Comparison of ENCODE assay signal across 19 cellular contexts in genomic region chr3:80767599-80767998, GRCh38.
DNase-seq lines count a peak whose midpoint lies in the region; ATAC-seq, FAIRE-seq and TF ChIP-seq lines count a peak whose summit lies in the region.
"Had no signal": no experiment of that assay in that cellular context is flagged by ENCODE, and none has a peak within 500 bp of the region (broad histone marks: within the 10 kb centered on the region; RNA-seq: fewer than 3 reads in every experiment).

No MANE protein-coding gene starts in this region.

- no peak for DNase-seq in HepG2 (ENCODE audit: low spot score)
- DNase-seq in right lobe of liver: no peak
- DNase-seq in PC-9: no peak
- DNase-seq in endothelial cell of umbilical vein (ENCODE audit: low read depth, low spot score): peak; percentile 58
- no peak for DNase-seq in activated gamma-delta T cell (lab: John Stamatoyannopoulos, UW)
- no peak for DNase-seq in mucosa of descending colon
- no peak for DNase-seq in medulla oblongata (ENCODE audit: extremely low spot score)
- DNase-seq: activated naive CD8-positive, alpha-beta T cell treated with anti-CD3 and anti-CD28 coated beads, Interleukin-2, amount 10 ng/mL, durations not matched to agents 7 days and 5 days; body of pancreas; EL; NCI-H1436 treated with DMSO at 0.1 percent for 48 hours; NCI-H345; ovary; SHP77 treated with DMSO at 0.1 percent for 48 hours; stimulated activated CD4-positive, alpha-beta T cell treated with anti-CD3 and anti-CD28 coated beads, Interleukin-2, amount 100 ng/mL, for 48 hours; stomach had no signal

- no peaks in the 10 kb centered on the region for H3K9me1 ChIP-seq in endothelial cell of umbilical vein (replicated peaks; ENCODE audit: control insufficient read depth, extremely low read depth, insufficient read depth, low read length)

- H3K9ac ChIP-seq in HepG2 (ENCODE audit: insufficient read depth, low read depth, low read length) (no peak overlapping the region), endothelial cell of umbilical vein (replicated peaks; ENCODE audit: extremely low read depth, insufficient read depth, low read length) (no peak overlapping the region)

- H4K20me1 ChIP-seq in HepG2 (ENCODE audit: insufficient read depth, low read length): no peaks in the 10 kb centered on the region
- H4K20me1 ChIP-seq in PC-9 (ENCODE audit: insufficient read depth): no peaks in the 10 kb centered on the region
- H4K20me1 ChIP-seq in endothelial cell of umbilical vein (replicated peaks; ENCODE audit: control insufficient read depth, extremely low read depth, insufficient read depth, low read length): no peaks in the 10 kb centered on the region

- H3K9me2 ChIP-seq in PC-9 (ENCODE audit: insufficient read depth): no peaks in the 10 kb centered on the region

- FAIRE-seq in HepG2 (lab: Jason Lieb, UNC) (no peak), endothelial cell of umbilical vein (lab: Jason Lieb, UNC) (no peak)

- H3K27ac ChIP-seq in HepG2 (ENCODE audit: extremely low read length, insufficient read depth, low read length) (no peak overlapping the region), right lobe of liver (no peak overlapping the region), PC-9 (no peak overlapping the region), endothelial cell of umbilical vein (ENCODE audit: insufficient read depth, low read depth, low read length) (no peak overlapping the region)
- H3K27ac ChIP-seq: body of pancreas, coronary artery, ovary, stomach had no signal

- H2AFZ ChIP-seq in HepG2 (ENCODE audit: low read length) (no peak overlapping the region), PC-9 (peak overlapping the region; percentile 51; the same call in 1 of the 2 replicates), endothelial cell of umbilical vein (ENCODE audit: low read depth, low read length) (peak overlapping the region; percentile 74)

- no peaks in the 10 kb centered on the region for H3K36me3 ChIP-seq in HepG2 (replicated peaks in 1 of 2; ENCODE audit: control insufficient read depth in 1 of 2, insufficient read depth in 2 of 2, low read length in 2 of 2)
- H3K36me3 ChIP-seq in right lobe of liver: no peaks in the 10 kb centered on the region
- no peaks in the 10 kb centered on the region for H3K36me3 ChIP-seq in PC-9 (ENCODE audit: low read depth)
- H3K36me3 ChIP-seq in endothelial cell of umbilical vein (ENCODE audit: control insufficient read depth in 2 of 2, extremely low read depth in 1 of 2, insufficient read depth in 2 of 2, low read length in 2 of 2): no peaks in the 10 kb centered on the region
- no peaks in the 10 kb centered on the region for H3K36me3 ChIP-seq in mucosa of descending colon (ENCODE audit: low read depth)
- H3K36me3 ChIP-seq: HAP-1, ovary, stomach had no signal

- 10% methylated on average over 4 of the region's 4 CpGs for WGBS in HepG2 (ENCODE audit: low lambda C conversion rate)
- WGBS in right lobe of liver (ENCODE audit: insufficient coverage, low coverage, low lambda C conversion rate, missing lambda C conversion rate): 27% methylated on average over 4 of the region's 4 CpGs

- TF ChIP-seq POLR2A in HepG2 (IDR thresholded peaks at IDR 0.05; ENCODE audit: insufficient read depth in 1 of 2, low read depth in 2 of 2, low read length in 2 of 2): no peak
- no peak for TF ChIP-seq POLR2A in right lobe of liver (IDR thresholded peaks at IDR 0.05)
- no peak for TF ChIP-seq POLR2A in endothelial cell of umbilical vein (IDR thresholded peaks at IDR 0.05; ENCODE audit: low read depth, low read length)

- H3K4me2 ChIP-seq in HepG2 (ENCODE audit: low read depth, low read length) (no peak overlapping the region), PC-9 (no peak overlapping the region), endothelial cell of umbilical vein (ENCODE audit: insufficient read depth, low read length) (peak overlapping the region; percentile 33)

- intact Hi-C loops in HepG2 (cut with micrococcal nuclease; ENCODE audit: unreplicated experiment) (no loop called here), right lobe of liver (cut with DNase I) (no loop called here), PC-9 (cut with micrococcal nuclease; ENCODE audit: unreplicated experiment) (no loop called here), endothelial cell of umbilical vein (cut with micrococcal nuclease) (loop anchor here (1.0 kb wide), 1 partner anchor 477 kb away; no protein-coding TSS in a partner anchor), mucosa of descending colon (cut with DNase I, micrococcal nuclease) (no loop called here)

- no peak overlapping the region for H3K4me3 ChIP-seq in HepG2 (replicated peaks in 1 of 3; ENCODE audit: insufficient read depth in 1 of 3, low read depth in 2 of 3, low read length in 3 of 3)
- no peak overlapping the region for H3K4me3 ChIP-seq in right lobe of liver
- no peak overlapping the region for H3K4me3 ChIP-seq in PC-9
- H3K4me3 ChIP-seq in endothelial cell of umbilical vein (replicated peaks in 1 of 3; ENCODE audit: insufficient read depth in 1 of 3, low read depth in 1 of 3, low read length in 3 of 3): no peak overlapping the region
- no peak overlapping the region for H3K4me3 ChIP-seq in mucosa of descending colon
- H3K4me3 ChIP-seq: body of pancreas, coronary artery, HAP-1, ovary, stomach had no signal

- BruUV-seq in HepG2 (replicated peaks; lab: Mats Ljungman, UMichigan): no TSS peak
- BruUV-seq in PC-9 (replicated peaks; lab: Mats Ljungman, UMichigan): no TSS peak
- BruUV-seq in endothelial cell of umbilical vein (replicated peaks; lab: Mats Ljungman, UMichigan): no TSS peak

- TF ChIP-seq CTCF in HepG2 (CRISPR knock-in tag; IDR thresholded peaks at IDR 0.05) (no peak), right lobe of liver (IDR thresholded peaks at IDR 0.05) (no peak), PC-9 (conservative IDR thresholded peaks at IDR 0.05) (no peak), endothelial cell of umbilical vein (IDR thresholded peaks at IDR 0.05; ENCODE audit: extremely low read depth in 1 of 2, insufficient read depth in 1 of 2, low read depth in 1 of 2, low read length in 2 of 2) (no peak), mucosa of descending colon (IDR thresholded peaks at IDR 0.05) (no peak)

- ATAC-seq in HepG2: no peak
- no peak for ATAC-seq in right lobe of liver
- ATAC-seq in HG03378 (IDR thresholded peaks at IDR 0.05; ENCODE audit: unreplicated experiment): no peak
- ATAC-seq in mucosa of descending colon: no peak
- ATAC-seq: body of pancreas had no signal

- no peaks in the 10 kb centered on the region for H3F3A ChIP-seq in PC-9 (ENCODE audit: insufficient read depth, low read depth)

- CTCF ChIA-PET in HepG2 (lab: Yijun Ruan, JAX; ENCODE audit: low intra/inter-chr PET ratio, low total read pairs): no interaction called here
- CTCF ChIA-PET in PC-9 (lab: Charles Lee): no interaction called here
- CTCF ChIA-PET in endothelial cell of umbilical vein (lab: Charles Lee): interaction anchor here (0.7 to 7.5 kb wide), 5 partner anchors 10 to 572 kb away, joined by 3 to 68 read pairs (median 5); no protein-coding TSS in a partner anchor

- dilution Hi-C loops in endothelial cell of umbilical vein (cut with MboI; ENCODE audit: extremely low pct_ligation_motif_present, low sequenced_read_pairs): no loop called here

- H3K9me3 ChIP-seq in HepG2 (ENCODE audit: low read length): no peaks in the 10 kb centered on the region
- no peaks in the 10 kb centered on the region for H3K9me3 ChIP-seq in right lobe of liver
- H3K9me3 ChIP-seq in PC-9 (ENCODE audit: insufficient read depth, low read depth): no peaks in the 10 kb centered on the region
- no peaks in the 10 kb centered on the region for H3K9me3 ChIP-seq in endothelial cell of umbilical vein (replicated peaks; ENCODE audit: control insufficient read depth, insufficient read depth, low read length)
- H3K9me3 ChIP-seq in mucosa of descending colon: no peaks in the 10 kb centered on the region
- H3K9me3 ChIP-seq: body of pancreas, HAP-1, ovary, stomach had no signal

- TF ChIP-seq RAD21 in HepG2 (CRISPR knock-in tag; IDR thresholded peaks at IDR 0.05): no peak

- POLR2A ChIA-PET in HepG2 (lab: Yijun Ruan, JAX): no interaction called here
- POLR2A ChIA-PET in PC-9 (lab: Charles Lee; ENCODE audit: unreplicated experiment): interaction anchor here (0.6 kb wide), 1 partner anchor 185 kb away, joined by 3 read pairs; no protein-coding TSS in a partner anchor
- POLR2A ChIA-PET in endothelial cell of umbilical vein (lab: Charles Lee): no interaction called here

- no peaks in the 10 kb centered on the region for H3K27me3 ChIP-seq in HepG2 (ENCODE audit: control insufficient read depth in 1 of 2, insufficient read depth in 2 of 2, low read length in 2 of 2)
- H3K27me3 ChIP-seq in right lobe of liver: no peaks in the 10 kb centered on the region
- H3K27me3 ChIP-seq in PC-9 (ENCODE audit: insufficient read depth, low read depth): no peaks in the 10 kb centered on the region
- H3K27me3 ChIP-seq in endothelial cell of umbilical vein (ENCODE audit: control insufficient read depth in 2 of 2, insufficient read depth in 2 of 2, low read length in 2 of 2): no peaks in the 10 kb centered on the region
- H3K27me3 ChIP-seq: body of pancreas, ovary, stomach had no signal

- H3K79me2 ChIP-seq in HepG2 (ENCODE audit: insufficient read depth, low read length): no peaks in the 10 kb centered on the region
- H3K79me2 ChIP-seq in PC-9 (ENCODE audit: low read depth): no peaks in the 10 kb centered on the region
- H3K79me2 ChIP-seq in endothelial cell of umbilical vein (ENCODE audit: control insufficient read depth, insufficient read depth, low read length): no peaks in the 10 kb centered on the region

- in situ Hi-C loops in HepG2 (cut with HindIII; ENCODE audit: extremely low pct_ligation_motif_present, low pct_unique_long_range_greater_than_20kb): no loop called here

- no peaks in the 10 kb centered on the region for H3K4me1 ChIP-seq in HepG2 (ENCODE audit: insufficient read depth, low read length)
- H3K4me1 ChIP-seq in right lobe of liver: no peaks in the 10 kb centered on the region
- no peaks in the 10 kb centered on the region for H3K4me1 ChIP-seq in PC-9 (replicated peaks; ENCODE audit: insufficient read depth)
- no peaks in the 10 kb centered on the region for H3K4me1 ChIP-seq in endothelial cell of umbilical vein (ENCODE audit: control insufficient read depth, extremely low read depth, insufficient read depth, low read length)
- H3K4me1 ChIP-seq in mucosa of descending colon (ENCODE audit: low read depth): no peaks in the 10 kb centered on the region
- H3K4me1 ChIP-seq: body of pancreas, HAP-1, stomach had no signal

- no peak for TF ChIP-seq EP300 in HepG2 (IDR thresholded peaks at IDR 0.05; ENCODE audit: low read depth in 2 of 2, low read length in 2 of 2)
- TF ChIP-seq EP300 in HepG2 (CRISPR knock-in tag; IDR thresholded peaks at IDR 0.05; ENCODE audit: borderline replicate concordance): no peak

TF ChIP-seq in HepG2, 621 proteins besides CTCF, POLR2A, EP300 and RAD21:
- peak; percentile 18; the same call in 1 of the 2 replicates for TF ChIP-seq STAG1 (CRISPR knock-in tag; IDR thresholded peaks at IDR 0.05)
- no peak for TF ChIP-seq SRSF4 (IDR thresholded peaks at IDR 0.05; ENCODE audit: low read depth, low read length, poor library complexity, severe bottlenecking)
TF ChIP-seq in HepG2: peak in this region for 1.

TF ChIP-seq in endothelial cell of umbilical vein, 7 proteins besides CTCF, POLR2A, EP300 and RAD21 (continues in another document):
- TF ChIP-seq JUN (IDR thresholded peaks at IDR 0.05; ENCODE audit: borderline replicate concordance, insufficient read depth, insufficient read length, low read depth) (no peak), FOS (IDR thresholded peaks at IDR 0.05; ENCODE audit: borderline replicate concordance, insufficient read depth, low read length) (no peak)
